In genomic region chr4:186854256-186854655, GRCh38 we compare ENCODE assay signal across 17 cellular contexts.
"Had no signal": no experiment of that assay in that cellular context is flagged by ENCODE, and none has a peak within 500 bp of the region (broad histone marks: within the 10 kb centered on the region; RNA-seq: fewer than 3 reads in every experiment).

No MANE protein-coding gene starts in this region.

- H3K4me1 ChIP-seq: prostate gland, testis had no signal

- H3K27ac ChIP-seq: brain microvascular endothelial cell, prostate gland, testis had no signal

- H3K27ac Mint-ChIP-seq: activated naive CD8-positive, alpha-beta T cell; activated T-cell treated with anti-CD3 and anti-CD28 coated beads, Interleukin-2, amount 50 U/mL, for 24 hours; nephron progenitor cell; stimulated activated naive CD8-positive, alpha-beta T cell treated with anti-CD3 and anti-CD28 coated beads, Interleukin-15, Interleukin-2, amounts not matched to agents 100 ng/mL and 50 ng/mL, for 24 hours had no signal

- H3K36me3 Mint-ChIP-seq: activated naive CD8-positive, alpha-beta T cell had no signal

- ATAC-seq: left ventricle myocardium superior, sciatic nerve had no signal

- H3K4me3 Mint-ChIP-seq: activated naive CD8-positive, alpha-beta T cell; activated T-cell treated with anti-CD3 and anti-CD28 coated beads, Interleukin-2, amount 50 U/mL, for 24 hours; nephron progenitor cell; stimulated activated naive CD8-positive, alpha-beta T cell treated with anti-CD3 and anti-CD28 coated beads, Interleukin-15, Interleukin-2, amounts not matched to agents 100 ng/mL and 50 ng/mL, for 24 hours had no signal

- H3K4me3 ChIP-seq: prostate gland, testis had no signal

- H3K9me3 ChIP-seq: prostate gland, testis had no signal

- H3K4me1 Mint-ChIP-seq: nephron progenitor cell had no signal

- DNase-seq: activated CD4-positive, alpha-beta T cell treated with anti-CD3 and anti-CD28 coated beads, Interleukin-2, amount 50 U/mL, for 4 hours; activated CD4-positive, CD25-positive, alpha-beta regulatory T cell treated with anti-CD3 and anti-CD28 coated beads, Interleukin-2, amount 50 U/mL, for 72 hours; activated effector memory CD4-positive, alpha-beta T cell treated with anti-CD3 and anti-CD28 coated beads, Interleukin-2, amount 50 U/mL, for 16 hours; activated T-cell treated with anti-CD3 and anti-CD28 coated beads, Interleukin-2, amount 50 U/mL, for 24 hours; amygdala; brain microvascular endothelial cell; cerebellar nuclear complex; dermis blood vessel endothelial cell; head of caudate nucleus; left ventricle myocardium superior; mesendoderm; nephron progenitor cell; testis had no signal

- H3K27me3 Mint-ChIP-seq: activated naive CD8-positive, alpha-beta T cell; activated T-cell treated with anti-CD3 and anti-CD28 coated beads, Interleukin-2, amount 50 U/mL, for 24 hours; stimulated activated naive CD8-positive, alpha-beta T cell treated with anti-CD3 and anti-CD28 coated beads, Interleukin-15, Interleukin-2, amounts not matched to agents 100 ng/mL and 50 ng/mL, for 24 hours had no signal

- H3K27me3 ChIP-seq: brain microvascular endothelial cell, testis had no signal

- H3K36me3 ChIP-seq: brain microvascular endothelial cell, prostate gland had no signal
